9 cellular contexts compared by ENCODE assay signal in the genomic region with DNA sequence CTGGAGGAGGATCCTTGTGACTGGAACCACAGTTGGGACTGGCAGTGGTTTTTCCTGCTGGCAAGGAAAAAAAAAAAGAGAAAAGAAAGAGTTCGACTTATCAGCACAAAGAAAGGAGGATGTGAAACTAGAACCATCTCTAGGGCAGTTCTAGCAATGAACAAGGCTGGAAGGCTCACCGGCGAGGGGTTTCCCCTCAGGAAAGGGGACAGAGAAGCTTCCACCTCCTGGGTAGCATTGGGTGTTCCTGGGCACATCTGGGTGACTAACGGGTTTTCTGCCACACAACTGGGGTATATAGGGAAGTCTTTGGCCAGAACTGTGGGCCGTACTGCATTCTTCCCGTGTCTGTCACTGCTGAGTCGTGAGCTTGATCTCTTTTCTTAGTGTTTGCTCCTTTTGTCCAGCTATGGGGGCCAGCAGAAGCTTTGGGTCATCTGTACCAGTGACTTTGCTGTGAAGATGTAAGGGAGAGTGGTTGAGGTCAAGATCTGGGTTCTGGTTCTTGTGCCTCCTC.
DNase-seq lines count a peak whose midpoint lies in the region; ATAC-seq and TF ChIP-seq lines count a peak whose summit lies in the region.
"Had no signal": no experiment of that assay in that cellular context is flagged by ENCODE, and none has a peak within 500 bp of the region (broad histone marks: within the 10 kb centered on the region; RNA-seq: fewer than 3 reads in every experiment).

No MANE protein-coding gene starts in this region.

- H3K27me3 ChIP-seq in Karpas-422 (ENCODE audit: low read length): no peaks in the 10 kb centered on the region
- no peaks in the 10 kb centered on the region for H3K27me3 ChIP-seq in prostate gland (replicated peaks; ENCODE audit: insufficient read depth)

- H3K4me3 ChIP-seq in Karpas-422 (ENCODE audit: low read length) (peak overlapping the region; percentile 42; the same call in 1 of the 2 replicates), prostate gland (no peak overlapping the region)
- H3K4me3 ChIP-seq: thoracic aorta had no signal

- no peak overlapping the region for H2AFZ ChIP-seq in Karpas-422 (ENCODE audit: low read length)

- H3K4me1 ChIP-seq in Karpas-422 (ENCODE audit: low read length) (peaks cover 85% of the 10 kb centered on the region), prostate gland (replicated peaks) (peaks cover 8% of the 10 kb centered on the region)

- peak overlapping the region; percentile 90 for H3K4me2 ChIP-seq in Karpas-422 (ENCODE audit: low read depth, low read length, poor library complexity, severe bottlenecking)

- peaks cover 68% of the 10 kb centered on the region for H3K4me1 Mint-ChIP-seq in activated naive CD4-positive, alpha-beta T cell treated with anti-CD3 and anti-CD28 coated beads, Interleukin-2, amount 50 U/mL, for 24 hours

- TF ChIP-seq CTCF in prostate gland (IDR thresholded peaks at IDR 0.05): no peak

- peak overlapping the region; percentile 81 for H3K27ac Mint-ChIP-seq in activated naive CD4-positive, alpha-beta T cell treated with anti-CD3 and anti-CD28 coated beads, Interleukin-2, amount 50 U/mL, for 24 hours

- ATAC-seq in GM18498 (IDR thresholded peaks at IDR 0.05; ENCODE audit: unreplicated experiment) (peak; percentile 82), GM21825 (IDR thresholded peaks at IDR 0.05; ENCODE audit: unreplicated experiment) (peak; percentile 75)

- peaks cover 62% of the 10 kb centered on the region for H3K79me2 ChIP-seq in Karpas-422 (ENCODE audit: low read length)

- peak overlapping the region; percentile 90 for H3K9ac ChIP-seq in Karpas-422 (ENCODE audit: low read length)

- peaks cover 10% of the 10 kb centered on the region; the same call in 1 of the 2 replicates for H3K9me3 ChIP-seq in Karpas-422 (ENCODE audit: low read length)
- no peaks in the 10 kb centered on the region for H3K9me3 ChIP-seq in prostate gland
- H3K9me3 ChIP-seq: thoracic aorta had no signal

- peak overlapping the region; percentile 99 for H3K27ac ChIP-seq in Karpas-422 (ENCODE audit: low read length)
- H3K27ac ChIP-seq in prostate gland: peak overlapping the region in 1 of 2 donors; percentile 15
- H3K27ac ChIP-seq: thoracic aorta had no signal

- H3K27me3 Mint-ChIP-seq in activated naive CD4-positive, alpha-beta T cell treated with anti-CD3 and anti-CD28 coated beads, Interleukin-2, amount 50 U/mL, for 24 hours: no peaks in the 10 kb centered on the region

- peak; percentile 83 for DNase-seq in Karpas-422
- DNase-seq in stimulated activated CD4-positive, alpha-beta T cell treated with anti-CD3 and anti-CD28 coated beads, Interleukin-2, amount 100 ng/mL, for 24 hours: peak; percentile 58 to 67
- no peak for DNase-seq in NCI-H2107 (lab: John Stamatoyannopoulos, UW)
- DNase-seq in prostate gland (ENCODE audit: low spot score): no peak
- no peak for DNase-seq in NCI-H1694 (lab: John Stamatoyannopoulos, UW)

- H4K20me1 ChIP-seq in Karpas-422 (ENCODE audit: insufficient read depth, low read depth, low read length): no peaks in the 10 kb centered on the region

- H3K36me3 ChIP-seq in Karpas-422 (ENCODE audit: insufficient read depth, low read length) (peaks cover 17% of the 10 kb centered on the region), prostate gland (no peaks in the 10 kb centered on the region)
- H3K36me3 ChIP-seq: thoracic aorta had no signal

- no peaks in the 10 kb centered on the region for H3K9me3 Mint-ChIP-seq in activated naive CD4-positive, alpha-beta T cell treated with anti-CD3 and anti-CD28 coated beads, Interleukin-2, amount 50 U/mL, for 24 hours

- intact Hi-C loops in prostate gland (cut with DNase I): no loop called here

- H3K4me3 Mint-ChIP-seq in activated naive CD4-positive, alpha-beta T cell treated with anti-CD3 and anti-CD28 coated beads, Interleukin-2, amount 50 U/mL, for 24 hours: no peak overlapping the region

- H3K36me3 Mint-ChIP-seq in activated naive CD4-positive, alpha-beta T cell treated with anti-CD3 and anti-CD28 coated beads, Interleukin-2, amount 50 U/mL, for 24 hours: peaks cover 1% of the 10 kb centered on the region

- WGBS in prostate gland: 82% methylated on average over 7 of the region's 7 CpGs

- H3K9me2 ChIP-seq in Karpas-422 (replicated peaks; ENCODE audit: insufficient read depth, low read length): no peaks in the 10 kb centered on the region

- no peak for TF ChIP-seq POLR2A in prostate gland (IDR thresholded peaks at IDR 0.05)

Comparison
In these comparisons a context has a peak if more than half of its experiments do, and no peak if none do; other contexts are left out.
1. DNase-seq: peak in Karpas-422 (single experiment) and stimulated activated CD4-positive, alpha-beta T cell treated with anti-CD3 and anti-CD28 coated beads, Interleukin-2, amount 100 ng/mL, for 24 hours (2 of 2); none in NCI-H2107 (single experiment), prostate gland (single experiment) and NCI-H1694 (single experiment).